In genomic region chr9:87542180-87542579, GRCh38 we compare ENCODE assay signal across 19 cellular contexts. TPM values are rescaled to one million over a fixed set of nuclear protein-coding genes. Genes with fewer than 3 reads are reported as not detected.
A peak's percentile ranks its signal among the peaks of the same experiment; 100 is the strongest.
DNase-seq lines count a peak whose midpoint lies in the region; ATAC-seq, FAIRE-seq and TF ChIP-seq lines count a peak whose summit lies in the region.
"Had no signal": no experiment of that assay in that cellular context is flagged by ENCODE, and none has a peak within 500 bp of the region (broad histone marks: within the 10 kb centered on the region; RNA-seq: fewer than 3 reads in every experiment).

No MANE protein-coding gene starts in this region.

- RAD21 ChIA-PET in GM12878 (lab: Charles Lee; ENCODE audit: unreplicated experiment): interaction anchor here (0.9 to 1.2 kb wide), 3 partner anchors 14 to 29 kb away, joined by 3 to 4 read pairs (median 3); no protein-coding TSS in a partner anchor

- no peak for TF ChIP-seq POLR2A in GM12878 (IDR thresholded peaks at IDR 0.05; ENCODE audit: low read depth, low read length)

- no peak for TF ChIP-seq EP300 in GM12878 (IDR thresholded peaks at IDR 0.05; ENCODE audit: borderline replicate concordance in 1 of 2, control insufficient read depth in 1 of 2, low read depth in 2 of 2, low read length in 2 of 2)

- H3K79me2 ChIP-seq in OCI-LY7 (ENCODE audit: insufficient read depth, low read depth, low read length) (no peaks in the 10 kb centered on the region), GM12878 (ENCODE audit: control insufficient read depth, insufficient read depth, low read length) (peaks cover 6% of the 10 kb centered on the region), hepatocyte (peaks cover 28% of the 10 kb centered on the region)

- no peaks in the 10 kb centered on the region for H4K20me1 ChIP-seq in OCI-LY7 (ENCODE audit: insufficient read depth, low read length)
- no peaks in the 10 kb centered on the region for H4K20me1 ChIP-seq in GM12878 (ENCODE audit: control insufficient read depth, insufficient read depth)
- no peaks in the 10 kb centered on the region for H4K20me1 ChIP-seq in hepatocyte (ENCODE audit: insufficient read depth, poor library complexity, severe bottlenecking)

- intact Hi-C loops in OCI-LY7 (cut with micrococcal nuclease; ENCODE audit: unreplicated experiment) (no loop called here), GM12878 (cut with micrococcal nuclease; ENCODE audit: unreplicated experiment) (no loop called here)

- no peak for TF ChIP-seq CTCF in OCI-LY7 (conservative IDR thresholded peaks at IDR 0.05; ENCODE audit: low read length)
- TF ChIP-seq CTCF in GM12878 (IDR thresholded peaks at IDR 0.05 in 2 of 3, conservative IDR thresholded peaks at IDR 0.05 in 1 of 3; ENCODE audit: control insufficient read depth in 2 of 3, extremely low read depth in 1 of 3, insufficient read depth in 1 of 3, low read depth in 3 of 3, low read length in 3 of 3): no peak
- TF ChIP-seq CTCF in mesothelial cell of epicardium (IDR thresholded peaks at IDR 0.05; ENCODE audit: unreplicated experiment): no peak
- no peak for TF ChIP-seq CTCF in hepatocyte (IDR thresholded peaks at IDR 0.05; ENCODE audit: poor library complexity)

- H3K9me2 ChIP-seq in OCI-LY7 (ENCODE audit: insufficient read depth, low read length): no peaks in the 10 kb centered on the region
- H3K9me2 ChIP-seq in hepatocyte (replicated peaks; ENCODE audit: insufficient read depth): no peaks in the 10 kb centered on the region

- BruUV-seq in OCI-LY7 (replicated peaks; lab: Mats Ljungman, UMichigan): no TSS peak
- BruUV-seq in GM12878 (replicated peaks; lab: Mats Ljungman, UMichigan): no TSS peak

- H3K9me3 ChIP-seq in OCI-LY7 (ENCODE audit: low read length): no peaks in the 10 kb centered on the region
- H3K9me3 ChIP-seq in GM12878 (replicated peaks; ENCODE audit: control insufficient read depth, insufficient read depth, low read length): no peaks in the 10 kb centered on the region
- no peaks in the 10 kb centered on the region for H3K9me3 ChIP-seq in hepatocyte (ENCODE audit: low read depth)
- H3K9me3 ChIP-seq: A549, BE2C had no signal

- CTCF ChIA-PET in OCI-LY7 (lab: Charles Lee; ENCODE audit: unreplicated experiment): interaction anchor here (0.6 kb wide), 1 partner anchor 1844 kb away, joined by 3 read pairs; no protein-coding TSS in a partner anchor
- CTCF ChIA-PET in GM12878 (lab: Yijun Ruan, JAX): interaction anchor here (0.7 to 1.0 kb wide), 2 partner anchors 14 to 16 kb away, joined by 3 read pairs; no protein-coding TSS in a partner anchor

- FAIRE-seq in GM18507 (lab: Jason Lieb, UNC): peak; percentile 15
- FAIRE-seq in GM12878 (lab: Jason Lieb, UNC): no peak
- FAIRE-seq: A549, G401.6, GM19239, HTR-8/SVneo had no signal

- H3K27ac ChIP-seq in OCI-LY7 (ENCODE audit: low read depth, low read length, poor library complexity, severe bottlenecking) (no peak overlapping the region), GM12878 (ENCODE audit: control insufficient read depth, insufficient read depth) (peak overlapping the region; percentile 21), hepatocyte (no peak overlapping the region)
- H3K27ac ChIP-seq: A549, C4-2B had no signal

- POLR2A ChIA-PET in OCI-LY7 (lab: Charles Lee) (interaction anchor here (0.6 to 1.0 kb wide), 3 partner anchors 10 to 13 kb away, joined by 3 read pairs; no protein-coding TSS in a partner anchor), GM12878 (lab: Charles Lee) (interaction anchor here (1.1 to 1.2 kb wide), 2 partner anchors 15 to 40 kb away, joined by 3 to 4 read pairs; no protein-coding TSS in a partner anchor)

- H3K27me3 Mint-ChIP-seq in mesothelial cell of epicardium (ENCODE audit: low read depth): no peaks in the 10 kb centered on the region

- SMC1A ChIA-PET in GM12878 (lab: Charles Lee; ENCODE audit: uncharacterized antibody, unreplicated experiment): interaction anchor here (1.0 to 2.0 kb wide), 5 partner anchors 13 to 31 kb away, joined by 3 to 8 read pairs (median 5); no protein-coding TSS in a partner anchor

- H2AFZ ChIP-seq in OCI-LY7 (ENCODE audit: low read length) (peak overlapping the region; percentile 51; the same call in 1 of the 2 replicates), GM12878 (ENCODE audit: control insufficient read depth, low read depth, low read length) (no peak overlapping the region), hepatocyte (no peak overlapping the region)

- TF ChIP-seq RAD21 in GM12878 (IDR thresholded peaks at IDR 0.05; ENCODE audit: insufficient read depth, low read depth, low read length): no peak

- H3K4me3 Mint-ChIP-seq in mesothelial cell of epicardium: no peak overlapping the region
- H3K4me3 Mint-ChIP-seq: CD4-positive, alpha-beta memory T cell; HFFc6 had no signal

- peak; percentile 75 for ATAC-seq in GM12878
- ATAC-seq in HG03135 (IDR thresholded peaks at IDR 0.05; ENCODE audit: unreplicated experiment): no peak
- ATAC-seq: A549 had no signal

- H3K4me1 Mint-ChIP-seq in mesothelial cell of epicardium: peaks cover 55% of the 10 kb centered on the region
- H3K4me1 Mint-ChIP-seq: CD4-positive, alpha-beta memory T cell had no signal

- H3K4me3 ChIP-seq in OCI-LY7 (ENCODE audit: low read depth, low read length, poor library complexity, severe bottlenecking) (no peak overlapping the region), GM12878 (no peak overlapping the region), hepatocyte (no peak overlapping the region)
- H3K4me3 ChIP-seq: A549 had no signal

- H3K4me2 ChIP-seq in OCI-LY7 (ENCODE audit: low read length) (0 out of 2 replicates have a peak overlapping the region, but pooled peaks have one; percentile 18), GM12878 (ENCODE audit: control insufficient read depth, insufficient read depth) (no peak overlapping the region), hepatocyte (no peak overlapping the region)
- H3K4me2 ChIP-seq: A549 had no signal

- in situ Hi-C loops in GM12878 (cut with MboI): no loop called here

- H3K27me3 ChIP-seq in GM12878 (replicated peaks in 1 of 2; ENCODE audit: control insufficient read depth in 2 of 2, insufficient read depth in 2 of 2, low read length in 1 of 2) (no peaks in the 10 kb centered on the region), hepatocyte (no peaks in the 10 kb centered on the region)
- H3K27me3 ChIP-seq: BE2C had no signal

- no peaks in the 10 kb centered on the region for H3K36me3 ChIP-seq in OCI-LY7 (ENCODE audit: insufficient read depth, low read length)
- H3K36me3 ChIP-seq in GM12878 (ENCODE audit: control insufficient read depth in 2 of 2, insufficient read depth in 2 of 2, low read length in 1 of 2): peaks cover 0 to 6% of the 10 kb centered on the region in 2 experiments; a peak in 1 of 4 replicates
- H3K36me3 ChIP-seq in hepatocyte (replicated peaks; ENCODE audit: insufficient read depth, low read depth): no peaks in the 10 kb centered on the region
- H3K36me3 ChIP-seq: BE2C had no signal

- no peaks in the 10 kb centered on the region for H3K9me3 Mint-ChIP-seq in mesothelial cell of epicardium
- H3K9me3 Mint-ChIP-seq: HFFc6 had no signal

- DNase-seq in GM18507 (ENCODE audit: extremely low spot score, insufficient read length, low read depth) (no peak), OCI-LY7 (ENCODE audit: low spot score) (no peak), GM12878 (ENCODE audit: low read depth, low spot score) (no peak), mesothelial cell of epicardium (ENCODE audit: low spot score in 2 of 2, unreplicated experiment in 2 of 2) (no peak), hepatocyte (ENCODE audit: low spot score) (no peak), superior temporal gyrus (ENCODE audit: extremely low spot score) (no peak)
- DNase-seq: BE2C; CD4-positive, alpha-beta memory T cell; DMS79 treated with DMSO at 0.1 percent for 48 hours; EL; GOT3; HCEC 1CT; HFFc6 had no signal

- 61% methylated on average over 2 of the region's 2 CpGs for WGBS in GM12878 (ENCODE audit: insufficient coverage, insufficient replicate concordance, low lambda C conversion rate, missing lambda C conversion rate)
- WGBS in hepatocyte (ENCODE audit: low lambda C conversion rate, missing lambda C conversion rate): 50% methylated on average over 2 of the region's 2 CpGs

- no peak overlapping the region for H3K9ac ChIP-seq in GM12878 (ENCODE audit: control insufficient read depth, insufficient read depth, low read length)

- peak overlapping the region; percentile 51 for H3K27ac Mint-ChIP-seq in mesothelial cell of epicardium
- H3K27ac Mint-ChIP-seq: CD4-positive, alpha-beta memory T cell; HFFc6 had no signal

- H3K4me1 ChIP-seq in OCI-LY7 (ENCODE audit: insufficient read depth, low read length, poor library complexity, severe bottlenecking) (peaks cover 12% of the 10 kb centered on the region), GM12878 (ENCODE audit: control insufficient read depth, insufficient read depth, low read length) (peaks cover 13% of the 10 kb centered on the region; the same call in 1 of the 2 replicates), hepatocyte (ENCODE audit: insufficient read depth) (no peaks in the 10 kb centered on the region)

- peaks cover 25% of the 10 kb centered on the region for H3K36me3 Mint-ChIP-seq in mesothelial cell of epicardium
- H3K36me3 Mint-ChIP-seq: CD4-positive, alpha-beta memory T cell had no signal

TF ChIP-seq in GM12878, 131 proteins besides CTCF, POLR2A, EP300 and RAD21 (continues in another document):
- TF ChIP-seq FOXK2 (IDR thresholded peaks at IDR 0.05) (no peak), ATF7 (IDR thresholded peaks at IDR 0.05; ENCODE audit: low read depth) (no peak), HCFC1 (IDR thresholded peaks at IDR 0.05; ENCODE audit: low read length) (no peak)

RNA-seq across cellular contexts. Expression of gene DAPK1, which starts 44.5 kb away (rescaled TPM):
- total RNA-seq in OCI-LY7 (2014; rRNA removed; shearing (Covaris generic)): 0.18 and 0.25 TPM in 2 replicates
- total RNA-seq in OCI-LY7 (2022) (2.8 and 3.5 TPM in 2 replicates), GM12878 (2014; rRNA removed) (54.7 and 57.5 TPM in 2 replicates), GM12878 (2014; rRNA removed; fragmentation: Illumina TruSeq; extraction: Trizol) (44.1 and 46.1 TPM in 2 replicates), GM12878 (2021) (94.7 and 96.7 TPM in 2 replicates), mesothelial cell of epicardium (239 to 246 TPM (median 240 TPM) in 3 replicates), hepatocyte (47.7 and 62.3 TPM in 2 replicates)
- total RNA-seq in GM12878 (2013; cell fraction: nucleolus; rRNA removed): 289 and 314 TPM in 2 replicates
- 14.1 TPM for polyA plus RNA-seq in GM12878 (2011; ENCODE audit: low read depth)
- polyA plus RNA-seq in GM12878 (2011; rRNA removed) (31.4 and 41.3 TPM in 2 replicates), GM12878 (2014; fragmentation: Illumina TruSeq; extraction: Trizol) (43.6 and 48.4 TPM in 2 replicates), GM12878 (2014; fragmentation: Nextera tagmentation; extraction: Ambion mirVana) (10 to 100 TPM in 1 of 2 experiments, 1 to 10 TPM in 1; 8.2 to 10.4 TPM), GM12878 (2014; rRNA removed) (48.2 and 56.5 TPM in 2 replicates), GM12878 (2016; fragmentation: Nextera tagmentation; extraction: Ambion mirVana) (10 to 100 TPM; 55.5 to 56.0 TPM), hepatocyte (44.4 and 46.9 TPM in 2 replicates)
- polyA plus RNA-seq in GM12878 (2011; cell fraction: cytosol; rRNA removed): 22.3 and 23.6 TPM in 2 replicates
- 127 and 131 TPM in 2 replicates for polyA plus RNA-seq in GM12878 (2011; cell fraction: nucleus; rRNA removed)
- 24.5 and 32.2 TPM in 2 replicates for polyA plus RNA-seq in GM12878 (2012)
- 88.0 and 110 TPM in 2 replicates for polyA minus RNA-seq in GM12878 (2011; rRNA and poly(A)+ RNA removed)
- polyA minus RNA-seq in GM12878 (2011; cell fraction: cytosol; rRNA and poly(A)+ RNA removed): 13.4 and 14.3 TPM in 2 replicates
- 88.4 and 117 TPM in 2 replicates for polyA minus RNA-seq in GM12878 (2011; cell fraction: nucleus; rRNA and poly(A)+ RNA removed)
- polyA plus RNA-seq: CD4-positive, alpha-beta memory T cell had no signal

Comparison
In these comparisons a context has a peak if more than half of its experiments do, and no peak if none do; other contexts are left out.
1. RNA of gene DAPK1, which starts 44.5 kb away (total RNA-seq): 239 to 246 TPM in mesothelial cell of epicardium, 47.7 to 62.3 TPM in hepatocyte and 44.1 to 314 TPM in GM12878; 0.18 to 3.5 TPM in OCI-LY7; every median in the first group is over 10 times any median in the second.